Comparison of ENCODE assay signal across 8 cellular contexts in genomic region chr13:46553886-46554855, GRCh38. TPM values are rescaled to one million over a fixed set of nuclear protein-coding genes. Genes with fewer than 3 reads are reported as not detected.
DNase-seq lines count a peak whose midpoint lies in the region; ATAC-seq and TF ChIP-seq lines count a peak whose summit lies in the region.

No MANE protein-coding gene starts in this region.

- H2AFZ ChIP-seq in DND-41 (ENCODE audit: low read depth, low read length) (peak overlapping the region; percentile 75), Karpas-422 (ENCODE audit: low read length) (peak overlapping the region; percentile 96)

- peak; percentile 47 for TF ChIP-seq CTCF in DND-41 (IDR thresholded peaks at IDR 0.05; ENCODE audit: borderline replicate concordance, extremely low read depth, low read length, poor library complexity, severe bottlenecking)
- TF ChIP-seq CTCF in right atrium auricular region (IDR thresholded peaks at IDR 0.05) = peak in 1 of 2 donors; percentile 34

- no peaks in the 10 kb centered on the region for H3K9me2 ChIP-seq in Karpas-422 (replicated peaks; ENCODE audit: insufficient read depth, low read length)

- H3K4me1 ChIP-seq in DND-41 (ENCODE audit: insufficient read depth, low read length) = peaks cover 61% of the 10 kb centered on the region
- peaks cover 25% of the 10 kb centered on the region for H3K4me1 ChIP-seq in Karpas-422 (ENCODE audit: low read length)
- H3K4me1 ChIP-seq in right atrium auricular region = peaks cover 0 to 34% of the 10 kb centered on the region in 2 donors

- peak; percentile 58 for ATAC-seq in DND-41 (ENCODE audit: insufficient read depth, low read depth)
- ATAC-seq in GM21737 (IDR thresholded peaks at IDR 0.05; ENCODE audit: unreplicated experiment) = peak; percentile 45

- H3K4me2 ChIP-seq in DND-41 (ENCODE audit: insufficient read depth, low read length) (peak overlapping the region; percentile 72), Karpas-422 (ENCODE audit: low read depth, low read length, poor library complexity, severe bottlenecking) (peak overlapping the region; percentile 84)

- peak; percentile 78 for DNase-seq in DND-41
- peak; percentile 67 for DNase-seq in Karpas-422
- DNase-seq in T-helper 1 cell = peak; percentile 51 to 69 (median 62)
- peak in 33 of 56 donors; percentile 5 to 64 (median 34) for DNase-seq in amygdala (lab: John Stamatoyannopoulos, UW)
- DNase-seq in right atrium auricular region (ENCODE audit: low spot score) = peak; percentile 74
- DNase-seq in putamen (ENCODE audit: low spot score) = peak; percentile 25
- no peak for DNase-seq in NCI-H510A (lab: John Stamatoyannopoulos, UW)

- H3K79me2 ChIP-seq in DND-41 (ENCODE audit: insufficient read depth, low read length) (peaks cover 67% of the 10 kb centered on the region), Karpas-422 (ENCODE audit: low read length) (no peaks in the 10 kb centered on the region)

- H3K27ac ChIP-seq in DND-41 (ENCODE audit: low read length) = peak overlapping the region; percentile 86
- H3K27ac ChIP-seq in Karpas-422 (ENCODE audit: low read length) = no peak overlapping the region
- H3K27ac ChIP-seq in right atrium auricular region = peak overlapping the region; percentile 90 to 95

- H3K27me3 ChIP-seq in DND-41 (ENCODE audit: insufficient read depth, low read length, poor library complexity) (no peaks in the 10 kb centered on the region), Karpas-422 (ENCODE audit: low read length) (0 out of 2 replicates have a peak, but pooled peaks cover 2% of the 10 kb centered on the region), right atrium auricular region (no peaks in the 10 kb centered on the region)

- H3K9me3 ChIP-seq in DND-41 (ENCODE audit: insufficient read depth, low read length, severe bottlenecking) (no peaks in the 10 kb centered on the region), Karpas-422 (ENCODE audit: low read length) (no peaks in the 10 kb centered on the region), right atrium auricular region (no peaks in the 10 kb centered on the region)

- H4K20me1 ChIP-seq in DND-41 (ENCODE audit: insufficient read depth, low read length) (peaks cover 30% of the 10 kb centered on the region), Karpas-422 (ENCODE audit: insufficient read depth, low read depth, low read length) (peaks cover 8% of the 10 kb centered on the region; the same call in 1 of the 2 replicates)

- H3K9ac ChIP-seq in DND-41 (ENCODE audit: low read depth, low read length) (peak overlapping the region; percentile 95), Karpas-422 (ENCODE audit: low read length) (peak overlapping the region; percentile 77)

- H3K4me3 ChIP-seq in DND-41 (ENCODE audit: low read depth in 1 of 2, low read length in 2 of 2) = peak overlapping the region; percentile 82 to 91
- H3K4me3 ChIP-seq in Karpas-422 (ENCODE audit: low read length) = peak overlapping the region; percentile 76
- peak overlapping the region; percentile 92 to 98 for H3K4me3 ChIP-seq in right atrium auricular region

- H3K36me3 ChIP-seq in DND-41 (ENCODE audit: insufficient read depth, low read length) (peaks cover 7% of the 10 kb centered on the region; the same call in 1 of the 2 replicates), Karpas-422 (ENCODE audit: insufficient read depth, low read length) (no peaks in the 10 kb centered on the region), right atrium auricular region (no peaks in the 10 kb centered on the region)

RNA-seq across cellular contexts. Expression of gene LRCH1, which starts 1.2 kb away (rescaled TPM):
- 0.56 and 1.6 TPM in 2 replicates for total RNA-seq in Karpas-422 (2014; rRNA removed; shearing (Covaris generic); ENCODE audit: low replicate concordance)
- 10 to 100 TPM in 1 of 2 donors, 1 to 10 TPM in 1; 6.9 to 10.9 TPM for total RNA-seq in right atrium auricular region
